In the genomic region with DNA sequence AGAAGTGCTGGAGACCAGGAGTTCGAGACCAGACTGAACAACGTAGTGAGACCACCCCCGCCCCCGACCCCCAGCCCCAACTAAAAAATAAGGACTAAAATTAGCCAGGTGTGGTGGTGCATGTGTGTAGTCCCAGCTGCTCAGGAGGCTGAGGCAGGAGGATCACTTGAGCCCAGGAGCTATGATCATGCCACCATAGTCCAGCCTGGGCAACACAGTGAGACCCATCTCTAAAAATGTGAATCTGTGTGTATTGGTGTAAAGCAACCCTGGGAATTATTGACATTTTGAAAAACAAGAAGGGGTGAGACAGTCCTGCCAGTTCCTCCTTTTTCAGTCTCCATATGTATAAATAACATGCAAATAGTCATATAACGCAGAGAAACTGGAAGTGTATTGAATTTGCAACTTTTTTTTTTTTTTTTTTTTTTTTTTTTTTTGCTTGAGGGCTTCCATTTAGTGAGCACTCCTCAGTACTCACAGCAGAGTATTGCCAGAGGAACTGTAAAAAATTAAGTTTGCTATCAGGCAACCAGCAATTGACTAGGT, we compare ENCODE assay signal across 12 cellular contexts. TPM values are rescaled to one million over a fixed set of nuclear protein-coding genes. Genes with fewer than 3 reads are reported as not detected.
DNase-seq lines count a peak whose midpoint lies in the region; ATAC-seq and TF ChIP-seq lines count a peak whose summit lies in the region.
"Had no signal": no experiment of that assay in that cellular context is flagged by ENCODE, and none has a peak within 500 bp of the region (broad histone marks: within the 10 kb centered on the region; RNA-seq: fewer than 3 reads in every experiment).

No MANE protein-coding gene starts in this region.

- no peaks in the 10 kb centered on the region for H3K9me3 ChIP-seq in H9 (ENCODE audit: control insufficient read depth, low read depth, low read length)
- no peaks in the 10 kb centered on the region for H3K9me3 ChIP-seq in RWPE2 (ENCODE audit: severe bottlenecking)
- H3K9me3 ChIP-seq in hepatocyte (ENCODE audit: low read depth), result no peaks in the 10 kb centered on the region
- no peaks in the 10 kb centered on the region for H3K9me3 ChIP-seq in skeletal muscle satellite cell (replicated peaks; ENCODE audit: low read length)

- no peaks in the 10 kb centered on the region for H3K9me2 ChIP-seq in hepatocyte (replicated peaks; ENCODE audit: insufficient read depth)

- no peak overlapping the region for H3K4ac ChIP-seq in H9 (ENCODE audit: low read depth, low read length)

- no peaks in the 10 kb centered on the region for H4K20me1 ChIP-seq in H9 (ENCODE audit: control insufficient read depth, insufficient read depth, insufficient read length)
- peaks cover 10% of the 10 kb centered on the region for H4K20me1 ChIP-seq in hepatocyte (ENCODE audit: insufficient read depth, poor library complexity, severe bottlenecking)

- H2BK15ac ChIP-seq in H9 (ENCODE audit: low read depth, low read length), result no peak overlapping the region

- H3K14ac ChIP-seq in H9 (ENCODE audit: insufficient read depth, low read length), result no peak overlapping the region

- H3K23ac ChIP-seq in H9 (ENCODE audit: insufficient read length, low read depth, low read length), result no peak overlapping the region

- H2BK120ac ChIP-seq in H9 (ENCODE audit: low read depth, low read length, poor library complexity, severe bottlenecking), result no peak overlapping the region

- peaks cover 14% of the 10 kb centered on the region for H3K23me2 ChIP-seq in H9 (ENCODE audit: insufficient read length, low read depth, low read length, poor library complexity, severe bottlenecking)

- H3K36me3 Mint-ChIP-seq in H9 (ENCODE audit: insufficient read depth in 1 of 3, low read depth in 3 of 3), result no peaks in the 10 kb centered on the region; a peak in 2 of 7 replicates

- H3K27ac Mint-ChIP-seq in H9, result peak overlapping the region; percentile 79 to 95 (median 86); a peak in 6 of 7 replicates

- H4K5ac ChIP-seq in H9 (ENCODE audit: insufficient read length, low read depth, low read length), result no peak overlapping the region

- no peak overlapping the region for H4K8ac ChIP-seq in H9 (replicated peaks; ENCODE audit: insufficient read length, low read depth, low read length)

- H2BK5ac ChIP-seq in H9 (ENCODE audit: insufficient read length, low read length), result no peak overlapping the region

- peak overlapping the region in 1 of 2 experiments; percentile 33; a peak in 1 of 5 replicates for H3K4me3 Mint-ChIP-seq in H9

- H3K27me3 ChIP-seq in H9 (ENCODE audit: insufficient read depth, low read length) (no peaks in the 10 kb centered on the region), RWPE2 (ENCODE audit: insufficient read depth, poor library complexity, severe bottlenecking) (no peaks in the 10 kb centered on the region), hepatocyte (no peaks in the 10 kb centered on the region), skeletal muscle satellite cell (ENCODE audit: control insufficient read depth, insufficient read depth, low read length) (no peaks in the 10 kb centered on the region)

- no peak overlapping the region for H2AK5ac ChIP-seq in H9 (ENCODE audit: insufficient read length, low read length)

- H2AFZ ChIP-seq in H9 (ENCODE audit: low read length) (no peak overlapping the region), hepatocyte (no peak overlapping the region)

- peaks cover 44 to 48% of the 10 kb centered on the region in 2 experiments for H3K4me1 Mint-ChIP-seq in H9

- ATAC-seq in RWPE2 (ENCODE audit: low read depth) (no peak; the same call in 2 of the 3 replicates), HG03354 (IDR thresholded peaks at IDR 0.05; ENCODE audit: poor library complexity, severe bottlenecking, unreplicated experiment) (no peak)
- ATAC-seq: left lobe of liver had no signal

- H3K4me1 ChIP-seq in H9 (ENCODE audit: insufficient read depth, low read length), result no peaks in the 10 kb centered on the region; the same call in 1 of the 2 replicates
- H3K4me1 ChIP-seq in RWPE2 (ENCODE audit: insufficient read depth, poor library complexity, severe bottlenecking), result peaks cover 32% of the 10 kb centered on the region
- peaks cover 14% of the 10 kb centered on the region for H3K4me1 ChIP-seq in hepatocyte (ENCODE audit: insufficient read depth)
- peaks cover 48% of the 10 kb centered on the region for H3K4me1 ChIP-seq in skeletal muscle satellite cell (ENCODE audit: control insufficient read depth, insufficient read depth, low read length)

- H3K27me3 Mint-ChIP-seq in H9 (ENCODE audit: low read depth), result no peaks in the 10 kb centered on the region

- no peaks in the 10 kb centered on the region for H3K79me1 ChIP-seq in H9 (ENCODE audit: insufficient read depth, low read depth, low read length, poor library complexity, severe bottlenecking)

- no peak for DNase-seq in H9
- no peak for DNase-seq in RWPE2 (ENCODE audit: low spot score)
- no peak for DNase-seq in hepatocyte (ENCODE audit: low spot score)
- DNase-seq in 8988T, result no peak
- no peak for DNase-seq in kidney glomerular epithelial cell (lab: John Stamatoyannopoulos, UW)
- no peak for DNase-seq in UCSD-AML1 (lab: John Stamatoyannopoulos, UW; ENCODE audit: unreplicated experiment)
- DNase-seq: NCI-H1048; SHP77 treated with DMSO at 0.1 percent for 48 hours; stimulated activated CD4-positive, alpha-beta T cell treated with anti-CD3 and anti-CD28 coated beads, Interleukin-2, amount 100 ng/mL, for 48 hours had no signal

- H3K18ac ChIP-seq in H9 (ENCODE audit: insufficient read length, low read depth, low read length), result no peak overlapping the region

- H3K79me2 ChIP-seq in H9 (ENCODE audit: insufficient read depth, low read length) (peaks cover 11% of the 10 kb centered on the region; the same call in 1 of the 2 replicates), hepatocyte (peaks cover 38% of the 10 kb centered on the region)

- no peak overlapping the region for H2BK20ac ChIP-seq in H9 (ENCODE audit: low read depth, low read length, poor library complexity, severe bottlenecking)

- H4K91ac ChIP-seq in H9 (ENCODE audit: insufficient read length, low read depth, low read length), result no peak overlapping the region

- no peak overlapping the region for H3T11ph ChIP-seq in H9 (ENCODE audit: low read length)

- H3K4me3 ChIP-seq in RWPE2 (ENCODE audit: severe bottlenecking) (no peak overlapping the region), hepatocyte (no peak overlapping the region), skeletal muscle satellite cell (ENCODE audit: low read length) (peak overlapping the region; percentile 4)

- WGBS in H9 (ENCODE audit: extremely low coverage, insufficient read length, low lambda C conversion rate), result no CpG with 5 or more reads among the region's 5 CpGs
- 95% methylated on average over 5 of the region's 5 CpGs for WGBS in hepatocyte (ENCODE audit: low lambda C conversion rate, missing lambda C conversion rate)

- no peaks in the 10 kb centered on the region for H3K9me3 Mint-ChIP-seq in H9

- H3K36me3 ChIP-seq in RWPE2 (ENCODE audit: low read depth), result peaks cover 9% of the 10 kb centered on the region
- H3K36me3 ChIP-seq in hepatocyte (replicated peaks; ENCODE audit: insufficient read depth, low read depth), result no peaks in the 10 kb centered on the region
- peaks cover 5% of the 10 kb centered on the region for H3K36me3 ChIP-seq in skeletal muscle satellite cell (ENCODE audit: insufficient read depth, low read length)

- H3K56ac ChIP-seq in H9 (ENCODE audit: insufficient read length, low read depth, low read length), result no peak overlapping the region

- H3K9ac ChIP-seq in H9 (ENCODE audit: extremely low read depth, insufficient read length, low read length) (no peak overlapping the region), skeletal muscle satellite cell (ENCODE audit: low read depth, low read length) (peak overlapping the region; percentile 71)

- TF ChIP-seq CTCF in H9 (conservative IDR thresholded peaks at IDR 0.05) (no peak), RWPE2 (IDR thresholded peaks at IDR 0.05; ENCODE audit: poor library complexity, severe bottlenecking) (no peak), hepatocyte (IDR thresholded peaks at IDR 0.05; ENCODE audit: poor library complexity) (no peak)

- H3K27ac ChIP-seq in H9 (ENCODE audit: insufficient read length, low read depth, low read length) (peak overlapping the region; percentile 89), RWPE2 (ENCODE audit: poor library complexity, severe bottlenecking) (peak overlapping the region; percentile 95), hepatocyte (peak overlapping the region; percentile 59)

- H3K4me2 ChIP-seq in H9 (ENCODE audit: insufficient read depth, insufficient read length, low read length) (peak overlapping the region; percentile 4), hepatocyte (no peak overlapping the region), skeletal muscle satellite cell (ENCODE audit: low read length) (peak overlapping the region; percentile 66)

- H2BK12ac ChIP-seq in H9 (ENCODE audit: insufficient read length, low read depth, low read length), result no peak overlapping the region

RNA-seq across cellular contexts. Expression of gene ITGB1, which starts 3.4 kb away (rescaled TPM):
- 223 and 253 TPM in 2 replicates for total RNA-seq in H9 (2021)
- 552 and 564 TPM in 2 replicates for total RNA-seq in hepatocyte
- polyA plus RNA-seq in hepatocyte, result 291 and 292 TPM in 2 replicates
- 1,153 and 1,263 TPM in 2 replicates for total RNA-seq in skeletal muscle satellite cell (2012; rRNA removed)
